In genomic region chr1:226738995-226739695, GRCh38 we compare ENCODE assay signal across 8 cellular contexts. TPM values are rescaled to one million over a fixed set of nuclear protein-coding genes. Genes with fewer than 3 reads are reported as not detected.
DNase-seq lines count a peak whose midpoint lies in the region; ATAC-seq, FAIRE-seq and TF ChIP-seq lines count a peak whose summit lies in the region.

TSS of gene ITPKB (minus strand) at chr1:226739282. CDS start at chr1:226737458, 1,824 bp downstream.

- CTCF ChIA-PET in K562 (lab: Yijun Ruan, JAX; ENCODE audit: low intra/inter-chr PET ratio): no interaction called here

- TF ChIP-seq RAD21 in K562 (CRISPR knock-in tag; conservative IDR thresholded peaks at IDR 0.05 in 1 of 2, IDR thresholded peaks at IDR 0.05 in 1 of 2): no peak

- WGBS in K562 (ENCODE audit: insufficient coverage, low coverage, missing lambda C conversion rate): 35% methylated on average over 19 of the region's 23 CpGs
- whole genome bisulfite sequencing in hepatocyte (ENCODE audit: low lambda C conversion rate, missing lambda C conversion rate): 3% methylated on average over 21 of the region's 23 CpGs

- H3K4me2 ChIP-seq in K562 (ENCODE audit: insufficient read depth, low read length) (no peak within 1 kb of the TSS), hepatocyte (peak within 1 kb of the TSS; percentile 94)

- H3K79me2 ChIP-seq in K562 (ENCODE audit: control insufficient read depth, insufficient read depth, low read length) (no peaks in the 10 kb centered on the region), hepatocyte (peaks cover 30% of the 10 kb centered on the region)

- H3K27me3 ChIP-seq in K562 (ENCODE audit: control insufficient read depth in 2 of 2, insufficient read depth in 2 of 2, low read length in 2 of 2): peaks cover 28 to 53% of the 10 kb centered on the region in 2 experiments
- H3K27me3 ChIP-seq in hepatocyte: peaks cover 5% of the 10 kb centered on the region

- POLR2A ChIA-PET in K562 (lab: Yijun Ruan, JAX): no interaction called here

- in situ Hi-C loops in K562 (cut with MboI): no loop called here

- H3K4me3 ChIP-seq in K562 (no peak within 1 kb of the TSS), hepatocyte (peak within 1 kb of the TSS; percentile 46), retinal pigment epithelial cell (ENCODE audit: low read length) (peak within 1 kb of the TSS; percentile 65)

- TF ChIP-seq CTCF in K562 (IDR thresholded peaks at IDR 0.05 in 2 of 3, conservative IDR thresholded peaks at IDR 0.05 in 1 of 3; ENCODE audit: insufficient read depth in 2 of 3, low read depth in 1 of 3, low read length in 3 of 3): no peak
- TF ChIP-seq CTCF in hepatocyte (IDR thresholded peaks at IDR 0.05; ENCODE audit: poor library complexity): no peak
- no peak for TF ChIP-seq CTCF in retinal pigment epithelial cell (conservative IDR thresholded peaks at IDR 0.05; ENCODE audit: low read depth, low read length)

- H3K4me1 ChIP-seq in K562 (replicated peaks in 1 of 2; ENCODE audit: control insufficient read depth in 2 of 2, insufficient read depth in 2 of 2, low read length in 2 of 2) (peaks cover 0 to 25% of the 10 kb centered on the region in 2 experiments; a peak in 2 of 5 replicates), hepatocyte (ENCODE audit: insufficient read depth) (peaks cover 14% of the 10 kb centered on the region)

- no peak within 1 kb of the TSS for H3K9ac ChIP-seq in K562 (ENCODE audit: insufficient read depth in 1 of 2, low read depth in 2 of 2, low read length in 2 of 2)

- FAIRE-seq in K562 (lab: Jason Lieb, UNC): no peak

- H2AFZ ChIP-seq in K562 (ENCODE audit: low read depth, low read length): peak within 1 kb of the TSS; percentile 53; the same call in 1 of the 2 replicates
- peak within 1 kb of the TSS; percentile 42 for H2AFZ ChIP-seq in hepatocyte

- intact Hi-C loops in K562 (cut with micrococcal nuclease): no loop called here

- TF ChIP-seq POLR2A in K562 (conservative IDR thresholded peaks at IDR 0.05): no peak

- no peaks in the 10 kb centered on the region for H3K9me1 ChIP-seq in K562 (ENCODE audit: control insufficient read depth, insufficient read depth, low read length)

- H3K36me3 ChIP-seq in K562 (ENCODE audit: control insufficient read depth, insufficient read depth, low read length) (no peaks in the 10 kb centered on the region), hepatocyte (replicated peaks; ENCODE audit: insufficient read depth, low read depth) (no peaks in the 10 kb centered on the region)

- H3K9me2 ChIP-seq in hepatocyte (replicated peaks; ENCODE audit: insufficient read depth): no peaks in the 10 kb centered on the region

- H3K9me3 ChIP-seq in K562 (replicated peaks; ENCODE audit: control insufficient read depth, insufficient read depth, low read depth, low read length) (no peaks in the 10 kb centered on the region), hepatocyte (ENCODE audit: low read depth) (no peaks in the 10 kb centered on the region)

- no TSS peak for BruUV-seq in K562 (replicated peaks; lab: Mats Ljungman, UMichigan)

- peak; percentile 60 for DNase-seq in ELR (ENCODE audit: low read depth)
- peak; percentile 58 to 91 (median 70) for DNase-seq in T-helper 1 cell
- peak in 2 of 4 experiments; percentile 39 to 42 for DNase-seq in K562 (ENCODE audit: extremely low read depth in 1 of 4, low spot score in 3 of 4)
- peak; percentile 72 for DNase-seq in hepatocyte (ENCODE audit: low spot score)
- DNase-seq in retinal pigment epithelial cell (ENCODE audit: low read depth): no peak
- DNase-seq in NCI-H1694 treated with DMSO at 0.1 percent for 48 hours (lab: John Stamatoyannopoulos, UW): no peak
- no peak for DNase-seq in NCI-H1048 (lab: John Stamatoyannopoulos, UW)

- ATAC-seq in HG03439 (IDR thresholded peaks at IDR 0.05; ENCODE audit: unreplicated experiment) (peak; percentile 7), K562 (peak; percentile 66; the same call in 2 of the 3 replicates)

- no peak within 1 kb of the TSS for H3K27ac ChIP-seq in K562 (ENCODE audit: extremely low read depth, low read depth, low read length)
- peak within 1 kb of the TSS; percentile 82 for H3K27ac ChIP-seq in hepatocyte

- peaks cover 4% of the 10 kb centered on the region; the same call in 1 of the 2 replicates for H4K20me1 ChIP-seq in K562 (replicated peaks; ENCODE audit: control insufficient read depth, insufficient read depth, low read length)
- H4K20me1 ChIP-seq in hepatocyte (ENCODE audit: insufficient read depth, poor library complexity, severe bottlenecking): peaks cover 13% of the 10 kb centered on the region

- TF ChIP-seq EP300 in K562 (IDR thresholded peaks at IDR 0.05; ENCODE audit: low read length): no peak

TF ChIP-seq in K562, 482 proteins besides CTCF, POLR2A, EP300 and RAD21 (continues in another document):
- TF ChIP-seq SFPQ (IDR thresholded peaks at IDR 0.05; ENCODE audit: low read depth, low read length): no peak

RNA-seq across cellular contexts. Expression of gene ITPKB, which starts in this region (rescaled TPM):
- 0.09 TPM in 1 of 2 replicates, not detected in the other for total RNA-seq in K562 (2011; cell fraction: chromatin; rRNA removed; ENCODE audit: low replicate concordance)
- 0.13 TPM in 1 of 2 replicates, not detected in the other for total RNA-seq in K562 (2011; cell fraction: nucleolus; rRNA removed)
- 0.07 and 0.08 TPM in 2 replicates for total RNA-seq in K562 (2011; cell fraction: nucleoplasm; rRNA removed)
- not detected in 2 replicates for total RNA-seq in K562 (2014; rRNA removed)
- not detected in 2 replicates for total RNA-seq in K562 (2014; rRNA removed; fragmentation: Illumina TruSeq; extraction: Trizol)
- total RNA-seq in K562 (2015; rRNA removed; fragmentation: Illumina TruSeq; extraction: Trizol): not detected in 2 replicates
- total RNA-seq in K562 (2021): 0.22 and 0.27 TPM in 2 replicates
- polyA plus RNA-seq in K562 (2011; rRNA removed): 0.01 TPM in 2 replicates
- polyA plus RNA-seq in K562 (2011; cell fraction: cytosol; rRNA removed): 0.01 TPM in 1 of 2 replicates, not detected in the other
- polyA plus RNA-seq in K562 (2011; cell fraction: nucleus; rRNA removed): 0.03 TPM in 1 of 2 replicates, not detected in the other
- polyA plus RNA-seq in K562 (2012): 0.01 TPM in 1 of 2 replicates, not detected in the other
- polyA plus RNA-seq in K562 (2014; fragmentation: Illumina TruSeq; extraction: Trizol): not detected in 2 replicates
- polyA plus RNA-seq in K562 (2014; fragmentation: Nextera tagmentation; extraction: Ambion mirVana): not detected
- polyA plus RNA-seq in K562 (2014; rRNA removed): not detected in 2 replicates
- polyA minus RNA-seq in K562 (2011; rRNA and poly(A)+ RNA removed): not detected in 2 replicates
- not detected in 2 replicates for polyA minus RNA-seq in K562 (2011; cell fraction: cytosol; rRNA and poly(A)+ RNA removed)
- not detected in 2 replicates for polyA minus RNA-seq in K562 (2011; cell fraction: nucleus; rRNA and poly(A)+ RNA removed)
- 9.4 and 11.0 TPM in 2 replicates for total RNA-seq in hepatocyte
- 7.4 and 13.8 TPM in 2 replicates for polyA plus RNA-seq in hepatocyte

Comparison
In these comparisons a context has a peak if more than half of its experiments do, and no peak if none do; other contexts are left out.
1. Peak in ATAC-seq in K562; RNA of the gene not detected or under 1 TPM.
2. DNase-seq: peak in ELR (single experiment), T-helper 1 cell (5 of 5) and hepatocyte (single experiment); none in retinal pigment epithelial cell (single experiment), NCI-H1694 treated with DMSO at 0.1 percent for 48 hours (single experiment) and NCI-H1048 (single experiment).